In the genomic region with DNA sequence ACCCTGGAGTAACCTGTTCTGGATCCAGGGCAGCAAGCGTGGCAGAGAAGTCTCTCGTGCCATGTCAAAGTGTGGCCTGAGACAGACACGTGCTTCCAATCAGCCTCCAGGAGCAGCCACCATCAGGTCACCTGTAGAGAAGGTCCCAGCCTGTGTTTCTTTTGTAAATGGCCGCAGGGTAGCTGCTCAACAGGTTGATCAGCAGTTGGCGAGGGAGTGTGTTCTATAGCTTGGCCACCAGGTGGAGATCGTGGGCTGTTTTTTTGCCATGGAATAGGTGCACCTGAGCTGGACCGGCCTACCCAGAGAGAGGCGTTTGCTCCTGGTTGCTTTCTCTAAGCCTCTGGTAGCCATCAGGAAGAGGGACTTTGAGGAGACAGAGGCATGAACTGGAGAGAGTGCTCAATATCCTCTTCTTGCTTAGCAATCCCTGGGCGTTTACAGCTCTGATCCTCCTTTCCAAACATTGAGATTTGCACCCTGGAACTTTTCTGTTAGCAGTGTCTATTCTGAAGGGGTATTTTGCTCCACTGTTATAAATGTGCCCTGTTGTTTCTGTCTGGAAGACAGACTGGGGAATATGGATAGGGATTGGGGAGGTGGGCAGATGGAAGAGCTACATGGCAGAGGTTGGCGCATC, we compare ENCODE assay signal across 9 cellular contexts. TPM values are rescaled to one million over a fixed set of nuclear protein-coding genes. Genes with fewer than 3 reads are reported as not detected.
DNase-seq lines count a peak whose midpoint lies in the region; ATAC-seq and TF ChIP-seq lines count a peak whose summit lies in the region.
"Had no signal": no experiment of that assay in that cellular context is flagged by ENCODE, and none has a peak within 500 bp of the region (broad histone marks: within the 10 kb centered on the region; RNA-seq: fewer than 3 reads in every experiment).

No MANE protein-coding gene starts in this region.

- H3K4me1 ChIP-seq in thyroid gland, result peaks cover 0 to 4% of the 10 kb centered on the region in 2 donors

- H3F3A ChIP-seq in neural cell (ENCODE audit: insufficient read depth, low read length, poor library complexity, severe bottlenecking), result no peaks in the 10 kb centered on the region

- no peaks in the 10 kb centered on the region for H3K9me2 ChIP-seq in neural cell (ENCODE audit: insufficient read depth, low read length)

- no peak for TF ChIP-seq EP300 in neural cell (conservative IDR thresholded peaks at IDR 0.05; ENCODE audit: poor library complexity, severe bottlenecking)

- H4K20me1 ChIP-seq in neural cell (ENCODE audit: insufficient read depth), result no peaks in the 10 kb centered on the region

- no peak overlapping the region for H3K4me2 ChIP-seq in neural cell (ENCODE audit: low read length)

- peak; percentile 68 for TF ChIP-seq CTCF in GM20000 (IDR thresholded peaks at IDR 0.05; ENCODE audit: extremely low read depth, missing control alignments)
- TF ChIP-seq CTCF in neural cell (IDR thresholded peaks at IDR 0.05; ENCODE audit: poor library complexity, severe bottlenecking), result peak; percentile 92
- TF ChIP-seq CTCF in thyroid gland (IDR thresholded peaks at IDR 0.05), result peak; percentile 40 to 84 (median 69)

- peak; percentile 50 for DNase-seq in Caki2 (ENCODE audit: low read depth)
- peak; percentile 67 for DNase-seq in GM20000 (ENCODE audit: low spot score)
- DNase-seq in NOMO-1 treated with DMSO at 0.1 percent for 48 hours (lab: John Stamatoyannopoulos, UW; ENCODE audit: unreplicated experiment), result peak; percentile 68
- DNase-seq in activated CD8-positive, alpha-beta memory T cell treated with anti-CD3 and anti-CD28 coated beads, Interleukin-2, amount 10 ng/mL, durations not matched to agents 7 days and 5 days, result peak; percentile 64
- DNase-seq in erythroblast (lab: John Stamatoyannopoulos, UW), result peak; percentile 28 to 63
- peak; percentile 40 to 62 for DNase-seq in thyroid gland

- TF ChIP-seq POLR2A in erythroblast (IDR thresholded peaks at IDR 0.05; ENCODE audit: low read length) (no peak), thyroid gland (IDR thresholded peaks at IDR 0.05) (no peak)

- H3K27ac Mint-ChIP-seq in activated CD8-positive, alpha-beta memory T cell treated with anti-CD3 and anti-CD28 coated beads, Interleukin-2, amount 10 ng/mL, durations not matched to agents 7 days and 5 days, result no peak overlapping the region

- H3K36me3 Mint-ChIP-seq in activated CD8-positive, alpha-beta memory T cell treated with anti-CD3 and anti-CD28 coated beads, Interleukin-2, amount 10 ng/mL, durations not matched to agents 7 days and 5 days, result no peaks in the 10 kb centered on the region

- H3K9me3 ChIP-seq in neural cell (ENCODE audit: low read length) (no peaks in the 10 kb centered on the region), thyroid gland (no peaks in the 10 kb centered on the region)

- in situ Hi-C loops in Caki2 (cut with HindIII; ENCODE audit: low pct_unique_long_range_greater_than_20kb, low sequenced_read_pairs), result no loop called here

- H3K4me3 Mint-ChIP-seq in activated CD8-positive, alpha-beta memory T cell treated with anti-CD3 and anti-CD28 coated beads, Interleukin-2, amount 10 ng/mL, durations not matched to agents 7 days and 5 days, result no peak overlapping the region

- no peaks in the 10 kb centered on the region for H3K9me3 Mint-ChIP-seq in activated CD8-positive, alpha-beta memory T cell treated with anti-CD3 and anti-CD28 coated beads, Interleukin-2, amount 10 ng/mL, durations not matched to agents 7 days and 5 days (ENCODE audit: low read depth)

- WGBS in thyroid gland, 2 donors, result 13 to 20% methylated on average over 10 of the region's 10 CpGs

- intact Hi-C loops in thyroid gland (cut with DNase I), result loop anchor here (10.0 kb wide), 1 partner anchor 403 kb away; no protein-coding TSS in a partner anchor

- no peaks in the 10 kb centered on the region for H3K36me3 ChIP-seq in neural cell (ENCODE audit: insufficient read depth, low read length)
- no peaks in the 10 kb centered on the region for H3K36me3 ChIP-seq in thyroid gland

- H3K27me3 Mint-ChIP-seq in activated CD8-positive, alpha-beta memory T cell treated with anti-CD3 and anti-CD28 coated beads, Interleukin-2, amount 10 ng/mL, durations not matched to agents 7 days and 5 days, result peaks cover 2% of the 10 kb centered on the region

- TF ChIP-seq RAD21 in neural cell (conservative IDR thresholded peaks at IDR 0.05), result peak; percentile 90

- CTCF ChIA-PET in activated CD8-positive, alpha-beta memory T cell treated with anti-CD3 and anti-CD28 coated beads, Interleukin-2, amount 10 ng/mL, durations not matched to agents 7 days and 5 days (lab: Charles Lee), result interaction anchor here (0.8 to 3.8 kb wide), 19 partner anchors 10 to 849 kb away, joined by 3 to 32 read pairs (median 5); a partner anchor contains a TSS

- peaks cover 9% of the 10 kb centered on the region for H3K4me1 Mint-ChIP-seq in activated CD8-positive, alpha-beta memory T cell treated with anti-CD3 and anti-CD28 coated beads, Interleukin-2, amount 10 ng/mL, durations not matched to agents 7 days and 5 days

- H3K27me3 ChIP-seq in neural cell (ENCODE audit: insufficient read depth, low read depth, low read length), result no peaks in the 10 kb centered on the region
- no peaks in the 10 kb centered on the region for H3K27me3 ChIP-seq in thyroid gland

- no peak overlapping the region for H2AFZ ChIP-seq in neural cell (ENCODE audit: low read depth, low read length)

- H3K9ac ChIP-seq in neural cell (ENCODE audit: low read length), result no peak overlapping the region

- H3K27ac ChIP-seq in neural cell (ENCODE audit: low read length) (no peak overlapping the region), thyroid gland (no peak overlapping the region)

- H3K79me2 ChIP-seq in neural cell (replicated peaks; ENCODE audit: insufficient read depth, low read length), result no peaks in the 10 kb centered on the region

- H3K4me3 ChIP-seq in neural cell (ENCODE audit: low read length) (no peak overlapping the region), thyroid gland (replicated peaks in 1 of 3) (no peak overlapping the region)

- ATAC-seq in HG03571 (IDR thresholded peaks at IDR 0.05; ENCODE audit: unreplicated experiment), result peak; percentile 84
- peak; percentile 64 for ATAC-seq in activated CD8-positive, alpha-beta memory T cell treated with anti-CD3 and anti-CD28 coated beads, Interleukin-2, amount 10 ng/mL, durations not matched to agents 7 days and 5 days

TF ChIP-seq in neural cell, 6 proteins besides CTCF, POLR2A, EP300 and RAD21:
- no peak for TF ChIP-seq POLR2AphosphoS5 (IDR thresholded peaks at IDR 0.05)
- peak; percentile 96 for TF ChIP-seq SMC3 (conservative IDR thresholded peaks at IDR 0.05; ENCODE audit: poor library complexity)

RNA-seq across cellular contexts. Expression of a gene that starts 34.2 kb away (rescaled TPM):
- 0.10 TPM in 1 of 2 replicates, not detected in the other for total RNA-seq in Caki2 (2014; rRNA removed; shearing (Covaris generic); ENCODE audit: low replicate concordance)
- total RNA-seq in activated CD8-positive, alpha-beta memory T cell treated with anti-CD3 and anti-CD28 coated beads, Interleukin-2, amount 10 ng/mL, durations not matched to agents 7 days and 5 days, result not detected
- polyA plus RNA-seq in neural cell, result not detected in 2 replicates
- polyA minus RNA-seq in neural cell, result not detected in 2 replicates
- total RNA-seq in thyroid gland, result under 1 TPM in 1 of 4 donors, not detected in 3; 0.11 TPM
- total RNA-seq: activated CD8-positive, alpha-beta memory T cell treated with anti-CD3 and anti-CD28 coated beads for 36 hours had no signal
